In the genomic region with DNA sequence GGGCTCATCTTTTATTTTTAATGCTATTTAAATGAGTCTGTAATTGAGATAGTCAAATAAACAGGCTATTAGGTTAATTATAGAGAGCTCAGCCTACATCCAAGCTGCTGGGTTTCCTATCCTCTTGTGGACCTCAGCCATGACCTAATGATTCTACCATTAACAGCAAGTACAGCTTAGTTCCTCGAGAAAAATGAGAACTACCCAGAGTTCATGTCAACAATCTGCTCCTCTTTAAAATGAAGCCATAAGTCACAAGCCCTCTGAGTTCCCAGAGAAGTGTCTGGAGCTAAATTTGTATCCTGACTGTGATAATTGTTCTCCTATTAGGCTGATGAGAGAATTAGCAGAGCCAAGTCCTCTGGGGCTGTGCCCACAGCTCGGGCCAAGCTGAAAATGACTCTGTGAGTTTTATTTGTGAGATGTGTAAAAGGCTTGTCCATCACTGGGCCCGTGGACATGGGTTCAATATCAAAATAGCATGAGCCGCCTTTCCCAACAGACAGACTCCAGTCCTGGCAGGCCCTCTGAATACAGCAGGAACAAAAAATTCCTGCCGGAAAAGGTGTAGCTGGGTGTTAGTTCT, we compare ENCODE assay signal across 17 cellular contexts.
DNase-seq lines count a peak whose midpoint lies in the region; ATAC-seq and TF ChIP-seq lines count a peak whose summit lies in the region.
"Had no signal": no experiment of that assay in that cellular context is flagged by ENCODE, and none has a peak within 500 bp of the region (broad histone marks: within the 10 kb centered on the region; RNA-seq: fewer than 3 reads in every experiment).

No MANE protein-coding gene starts in this region.

- H3K4me1 Mint-ChIP-seq in natural killer cell treated with Interleukin-12 subunit alpha and Interleukin-12 subunit beta and Interleukin-15 and Interleukin-18, amount 100 ng/mL, for 72 hours (ENCODE audit: low read depth in 2 of 2), result peaks cover 0 to 3% of the 10 kb centered on the region in 2 donors
- H3K4me1 Mint-ChIP-seq: CD8-positive, alpha-beta memory T cell had no signal

- POLR2A ChIA-PET in AG04450 (lab: Yijun Ruan, JAX) (no interaction called here), HEK293 (lab: Yijun Ruan, JAX) (no interaction called here)

- H3K27me3 ChIP-seq in AG04450 (ENCODE audit: control insufficient read depth, insufficient read depth, low read length) (peaks cover 3% of the 10 kb centered on the region), gastroesophageal sphincter (peaks cover 38% of the 10 kb centered on the region), right atrium auricular region (no peaks in the 10 kb centered on the region)

- ATAC-seq in gastroesophageal sphincter (peak; percentile 52), GM19395 (IDR thresholded peaks at IDR 0.05; ENCODE audit: unreplicated experiment) (no peak)
- ATAC-seq in natural killer cell treated with Interleukin-12 subunit alpha and Interleukin-12 subunit beta and Interleukin-15 and Interleukin-18, amount 100 ng/mL, for 72 hours, result no peak
- ATAC-seq: PC-3 had no signal

- peak overlapping the region; percentile 35 for H3K27ac ChIP-seq in AG04450 (ENCODE audit: low read depth, low read length)
- H3K27ac ChIP-seq in HEK293 (ENCODE audit: extremely low read depth, low read depth, low read length), result no peak overlapping the region
- H3K27ac ChIP-seq in gastroesophageal sphincter, result peak overlapping the region in 1 of 4 donors; percentile 46
- H3K27ac ChIP-seq in right atrium auricular region, result peak overlapping the region; percentile 60 to 72
- H3K27ac ChIP-seq: KMS-11 had no signal

- peaks cover 15 to 37% of the 10 kb centered on the region in 2 donors for H3K27me3 Mint-ChIP-seq in natural killer cell treated with Interleukin-12 subunit alpha and Interleukin-12 subunit beta and Interleukin-15 and Interleukin-18, amount 100 ng/mL, for 72 hours

- no peaks in the 10 kb centered on the region for H3K36me3 Mint-ChIP-seq in natural killer cell treated with Interleukin-12 subunit alpha and Interleukin-12 subunit beta and Interleukin-15 and Interleukin-18, amount 100 ng/mL, for 72 hours
- H3K36me3 Mint-ChIP-seq: CD8-positive, alpha-beta memory T cell had no signal

- no peak overlapping the region for H3K4me3 Mint-ChIP-seq in natural killer cell treated with Interleukin-12 subunit alpha and Interleukin-12 subunit beta and Interleukin-15 and Interleukin-18, amount 100 ng/mL, for 72 hours
- H3K4me3 Mint-ChIP-seq: CD8-positive, alpha-beta memory T cell; HFFc6 had no signal

- no peaks in the 10 kb centered on the region for H3K9me3 Mint-ChIP-seq in natural killer cell treated with Interleukin-12 subunit alpha and Interleukin-12 subunit beta and Interleukin-15 and Interleukin-18, amount 100 ng/mL, for 72 hours
- H3K9me3 Mint-ChIP-seq: CD8-positive, alpha-beta memory T cell; HFFc6 had no signal

- H3K9me3 ChIP-seq in AG04450 (ENCODE audit: control insufficient read depth, insufficient read depth, low read length), result no peaks in the 10 kb centered on the region
- no peaks in the 10 kb centered on the region for H3K9me3 ChIP-seq in HEK293 (ENCODE audit: control insufficient read depth, insufficient read depth, low read depth, low read length)
- no peaks in the 10 kb centered on the region for H3K9me3 ChIP-seq in gastroesophageal sphincter
- H3K9me3 ChIP-seq in right atrium auricular region, result no peaks in the 10 kb centered on the region

- no peak overlapping the region for H3K4me3 ChIP-seq in AG04450 (ENCODE audit: low read depth, low read length)
- H3K4me3 ChIP-seq in HEK293 (ENCODE audit: low read depth, low read length), result no peak overlapping the region
- no peak overlapping the region for H3K4me3 ChIP-seq in gastroesophageal sphincter
- no peak overlapping the region for H3K4me3 ChIP-seq in right atrium auricular region

- TF ChIP-seq POLR2A in gastroesophageal sphincter (IDR thresholded peaks at IDR 0.05), result no peak

- H3K4me1 ChIP-seq in HEK293 (ENCODE audit: control insufficient read depth, insufficient read depth, low read length) (no peaks in the 10 kb centered on the region; the same call in 1 of the 2 replicates), gastroesophageal sphincter (peaks cover 3 to 22% (median 15%) of the 10 kb centered on the region in 3 donors), right atrium auricular region (peaks cover 0 to 19% of the 10 kb centered on the region in 2 donors)

- TF ChIP-seq CTCF in AG04450 (IDR thresholded peaks at IDR 0.05; ENCODE audit: low read depth, low read length) (no peak), HEK293 (tag by site-specific recombination; IDR thresholded peaks at IDR 0.05) (no peak), gastroesophageal sphincter (IDR thresholded peaks at IDR 0.05) (no peak), right atrium auricular region (IDR thresholded peaks at IDR 0.05) (no peak)

- DNase-seq in AG04450 (ENCODE audit: low read depth, low spot score), result no peak
- DNase-seq in right atrium auricular region (ENCODE audit: low spot score), result no peak
- no peak for DNase-seq in natural killer cell treated with Interleukin-12 subunit alpha and Interleukin-12 subunit beta and Interleukin-15 and Interleukin-18, amount 100 ng/mL, for 72 hours (ENCODE audit: low spot score)
- no peak for DNase-seq in HT-29 (ENCODE audit: low spot score)
- DNase-seq: C1 segment of cervical spinal cord; CD8-positive, alpha-beta memory T cell; HFFc6; MV-4-11; NCI-H1436 treated with DMSO at 0.1 percent for 48 hours; NCI-H2029; NCI-H774; PC-3; RPMI8226 had no signal

- no peak overlapping the region for H3K27ac Mint-ChIP-seq in natural killer cell treated with Interleukin-12 subunit alpha and Interleukin-12 subunit beta and Interleukin-15 and Interleukin-18, amount 100 ng/mL, for 72 hours
- H3K27ac Mint-ChIP-seq: CD8-positive, alpha-beta memory T cell; HFFc6 had no signal

- 10 to 14% methylated on average over 1 of the region's 5 CpGs for whole genome bisulfite sequencing in gastroesophageal sphincter (ENCODE audit: low coverage in 1 of 2), 2 donors

- no peak for TF ChIP-seq EP300 in gastroesophageal sphincter (IDR thresholded peaks at IDR 0.05)

- H3K36me3 ChIP-seq in HEK293 (ENCODE audit: control insufficient read depth in 2 of 2, insufficient read depth in 1 of 2, low read length in 2 of 2) (no peaks in the 10 kb centered on the region), gastroesophageal sphincter (no peaks in the 10 kb centered on the region), right atrium auricular region (no peaks in the 10 kb centered on the region)

- CTCF ChIA-PET in AG04450 (lab: Charles Lee), result interaction anchor here (0.7 to 2.8 kb wide), 4 partner anchors 10 to 271 kb away, joined by 3 to 13 read pairs (median 4); no protein-coding TSS in a partner anchor
- CTCF ChIA-PET in HEK293 (lab: Yijun Ruan, JAX), result interaction anchor here (0.9 to 1.4 kb wide), 2 partner anchors 8 to 11 kb away, joined by 3 to 11 read pairs; no protein-coding TSS in a partner anchor

TF ChIP-seq in HEK293, 187 proteins besides CTCF, POLR2A, EP300 and RAD21:
- TF ChIP-seq ZSCAN23 (tag by site-specific recombination; IDR thresholded peaks at IDR 0.05), result no peak
- peak; percentile 50 for TF ChIP-seq SP7 (tag by site-specific recombination; IDR thresholded peaks at IDR 0.05)
- TF ChIP-seq, protein P1, sequence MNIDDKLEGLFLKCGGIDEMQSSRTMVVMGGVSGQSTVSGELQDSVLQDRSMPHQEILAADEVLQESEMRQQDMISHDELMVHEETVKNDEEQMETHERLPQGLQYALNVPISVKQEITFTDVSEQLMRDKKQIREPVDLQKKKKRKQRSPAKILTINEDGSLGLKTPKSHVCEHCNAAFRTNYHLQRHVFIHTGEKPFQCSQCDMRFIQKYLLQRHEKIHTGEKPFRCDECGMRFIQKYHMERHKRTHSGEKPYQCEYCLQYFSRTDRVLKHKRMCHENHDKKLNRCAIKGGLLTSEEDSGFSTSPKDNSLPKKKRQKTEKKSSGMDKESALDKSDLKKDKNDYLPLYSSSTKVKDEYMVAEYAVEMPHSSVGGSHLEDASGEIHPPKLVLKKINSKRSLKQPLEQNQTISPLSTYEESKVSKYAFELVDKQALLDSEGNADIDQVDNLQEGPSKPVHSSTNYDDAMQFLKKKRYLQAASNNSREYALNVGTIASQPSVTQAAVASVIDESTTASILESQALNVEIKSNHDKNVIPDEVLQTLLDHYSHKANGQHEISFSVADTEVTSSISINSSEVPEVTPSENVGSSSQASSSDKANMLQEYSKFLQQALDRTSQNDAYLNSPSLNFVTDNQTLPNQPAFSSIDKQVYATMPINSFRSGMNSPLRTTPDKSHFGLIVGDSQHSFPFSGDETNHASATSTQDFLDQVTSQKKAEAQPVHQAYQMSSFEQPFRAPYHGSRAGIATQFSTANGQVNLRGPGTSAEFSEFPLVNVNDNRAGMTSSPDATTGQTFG (tag by site-specific recombination; IDR thresholded peaks at IDR 0.05; ENCODE audit: borderline replicate concordance), result no peak
- no peak for TF ChIP-seq ZNF707 (tag by site-specific recombination; IDR thresholded peaks at IDR 0.05)
- TF ChIP-seq ZNF585B (tag by site-specific recombination; IDR thresholded peaks at IDR 0.05), result no peak
- no peak for TF ChIP-seq HOXD13 (CRISPR knock-in tag; IDR thresholded peaks at IDR 0.05; ENCODE audit: borderline replicate concordance)
